In the genomic region with DNA sequence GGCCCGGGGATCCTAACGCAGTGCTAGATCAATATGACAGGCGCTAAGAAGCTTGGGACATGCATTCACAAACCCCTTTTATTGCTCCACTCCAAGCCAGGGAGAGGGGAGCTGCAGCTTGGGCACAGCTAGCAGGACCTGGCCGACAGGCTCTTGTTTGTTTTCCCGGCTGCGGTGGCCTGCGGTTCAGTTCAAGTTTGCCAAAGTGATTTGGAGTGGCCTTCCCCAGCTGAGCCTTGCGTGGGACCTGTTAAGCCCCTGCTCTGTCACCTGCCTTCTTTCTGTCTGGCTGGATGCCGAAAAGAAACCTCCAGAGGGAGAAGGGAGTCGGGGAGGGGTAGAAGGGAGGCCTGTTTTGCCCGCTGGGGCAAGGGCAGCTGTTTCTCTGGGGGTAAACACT, we compare ENCODE assay signal across 16 cellular contexts.
A peak's percentile ranks its signal among the peaks of the same experiment; 100 is the strongest.
DNase-seq lines count a peak whose midpoint lies in the region; ATAC-seq, FAIRE-seq and TF ChIP-seq lines count a peak whose summit lies in the region.
"Had no signal": no experiment of that assay in that cellular context is flagged by ENCODE, and none has a peak within 500 bp of the region (broad histone marks: within the 10 kb centered on the region; RNA-seq: fewer than 3 reads in every experiment).

No MANE protein-coding gene starts in this region.

- H3K27ac Mint-ChIP-seq in WTC11 (peak overlapping the region; percentile 80; the same call in 1 of the 2 replicates), nephron progenitor cell (peak overlapping the region; percentile 39)

- H3K27me3 Mint-ChIP-seq in WTC11 (ENCODE audit: low read depth) = no peaks in the 10 kb centered on the region
- peaks cover 8% of the 10 kb centered on the region for H3K27me3 Mint-ChIP-seq in nephron progenitor cell (ENCODE audit: low read depth, poor library complexity)

- H3K9me3 Mint-ChIP-seq in WTC11 (no peaks in the 10 kb centered on the region), nephron progenitor cell (no peaks in the 10 kb centered on the region)

- DNase-seq in DMS79 (lab: John Stamatoyannopoulos, UW) (peak; percentile 99), NCI-H1417 (lab: John Stamatoyannopoulos, UW) (peak; percentile 48 to 84 (median 81)), WTC11 (ENCODE audit: low spot score) (no peak), nephron progenitor cell (peak; percentile 25), D721Med (ENCODE audit: insufficient read length, low spot score) (no peak)
- DNase-seq in activated effector memory CD4-positive, alpha-beta T cell treated with anti-CD3 and anti-CD28 coated beads, Interleukin-2, amount 50 U/mL, for 16 hours = no peak
- DNase-seq: activated CD4-positive, alpha-beta T cell treated with anti-CD3 and anti-CD28 coated beads for 4 hours; activated gamma-delta T cell; amygdala; Calu3; foreskin keratinocyte; left colon had no signal

- H3K4me3 Mint-ChIP-seq in WTC11 = no peak overlapping the region
- peak overlapping the region; percentile 32 for H3K4me3 Mint-ChIP-seq in nephron progenitor cell

- H3K36me3 Mint-ChIP-seq in WTC11 (no peaks in the 10 kb centered on the region; the same call in 1 of the 2 replicates), nephron progenitor cell (ENCODE audit: low read depth) (peaks cover 5% of the 10 kb centered on the region)

- ATAC-seq in WTC11 (no peak), GM18873 (IDR thresholded peaks at IDR 0.05; ENCODE audit: low FRiP score, unreplicated experiment) (no peak), GM21737 (IDR thresholded peaks at IDR 0.05; ENCODE audit: unreplicated experiment) (no peak)
- ATAC-seq: foreskin keratinocyte, left colon had no signal

- no peak for TF ChIP-seq CTCF in WTC11 (IDR thresholded peaks at IDR 0.05)
- TF ChIP-seq CTCF in nephron progenitor cell (IDR thresholded peaks at IDR 0.05) = no peak
- TF ChIP-seq CTCF in D721Med (IDR thresholded peaks at IDR 0.05; ENCODE audit: insufficient read depth, missing control alignments) = no peak

- CTCF ChIA-PET in WTC11 (lab: Charles Lee) = interaction anchor here (0.7 to 1.1 kb wide), 2 partner anchors 55 to 192 kb away, joined by 4 read pairs; no protein-coding TSS in a partner anchor

- POLR2A ChIA-PET in WTC11 (lab: Charles Lee) = no interaction called here

- no peak for FAIRE-seq in D721Med (lab: Jason Lieb, UNC)
- FAIRE-seq: GM12892, HTR-8/SVneo had no signal

- H3K4me1 Mint-ChIP-seq in WTC11 (peaks cover 56% of the 10 kb centered on the region), nephron progenitor cell (peaks cover 89% of the 10 kb centered on the region)

TF ChIP-seq in WTC11, 78 proteins besides CTCF, POLR2A, EP300 and RAD21:
- TF ChIP-seq, protein P1, sequence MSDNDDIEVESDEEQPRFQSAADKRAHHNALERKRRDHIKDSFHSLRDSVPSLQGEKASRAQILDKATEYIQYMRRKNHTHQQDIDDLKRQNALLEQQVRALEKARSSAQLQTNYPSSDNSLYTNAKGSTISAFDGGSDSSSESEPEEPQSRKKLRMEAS (CRISPR knock-in tag; IDR thresholded peaks at IDR 0.05) = no peak
- TF ChIP-seq, protein P2, sequence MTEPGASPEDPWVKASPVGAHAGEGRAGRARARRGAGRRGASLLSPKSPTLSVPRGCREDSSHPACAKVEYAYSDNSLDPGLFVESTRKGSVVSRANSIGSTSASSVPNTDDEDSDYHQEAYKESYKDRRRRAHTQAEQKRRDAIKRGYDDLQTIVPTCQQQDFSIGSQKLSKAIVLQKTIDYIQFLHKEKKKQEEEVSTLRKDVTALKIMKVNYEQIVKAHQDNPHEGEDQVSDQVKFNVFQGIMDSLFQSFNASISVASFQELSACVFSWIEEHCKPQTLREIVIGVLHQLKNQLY (CRISPR knock-in tag; IDR thresholded peaks at IDR 0.05) = no peak
- no peak for TF ChIP-seq CREM (CRISPR knock-in tag; IDR thresholded peaks at IDR 0.05)
- TF ChIP-seq, protein P3, sequence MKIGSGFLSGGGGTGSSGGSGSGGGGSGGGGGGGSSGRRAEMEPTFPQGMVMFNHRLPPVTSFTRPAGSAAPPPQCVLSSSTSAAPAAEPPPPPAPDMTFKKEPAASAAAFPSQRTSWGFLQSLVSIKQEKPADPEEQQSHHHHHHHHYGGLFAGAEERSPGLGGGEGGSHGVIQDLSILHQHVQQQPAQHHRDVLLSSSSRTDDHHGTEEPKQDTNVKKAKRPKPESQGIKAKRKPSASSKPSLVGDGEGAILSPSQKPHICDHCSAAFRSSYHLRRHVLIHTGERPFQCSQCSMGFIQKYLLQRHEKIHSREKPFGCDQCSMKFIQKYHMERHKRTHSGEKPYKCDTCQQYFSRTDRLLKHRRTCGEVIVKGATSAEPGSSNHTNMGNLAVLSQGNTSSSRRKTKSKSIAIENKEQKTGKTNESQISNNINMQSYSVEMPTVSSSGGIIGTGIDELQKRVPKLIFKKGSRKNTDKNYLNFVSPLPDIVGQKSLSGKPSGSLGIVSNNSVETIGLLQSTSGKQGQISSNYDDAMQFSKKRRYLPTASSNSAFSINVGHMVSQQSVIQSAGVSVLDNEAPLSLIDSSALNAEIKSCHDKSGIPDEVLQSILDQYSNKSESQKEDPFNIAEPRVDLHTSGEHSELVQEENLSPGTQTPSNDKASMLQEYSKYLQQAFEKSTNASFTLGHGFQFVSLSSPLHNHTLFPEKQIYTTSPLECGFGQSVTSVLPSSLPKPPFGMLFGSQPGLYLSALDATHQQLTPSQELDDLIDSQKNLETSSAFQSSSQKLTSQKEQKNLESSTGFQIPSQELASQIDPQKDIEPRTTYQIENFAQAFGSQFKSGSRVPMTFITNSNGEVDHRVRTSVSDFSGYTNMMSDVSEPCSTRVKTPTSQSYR (CRISPR knock-in tag; IDR thresholded peaks at IDR 0.05) = no peak
- TF ChIP-seq NFYB (CRISPR knock-in tag; conservative IDR thresholded peaks at IDR 0.05; ENCODE audit: low read depth) = no peak
- no peak for TF ChIP-seq CBFB (CRISPR knock-in tag; IDR thresholded peaks at IDR 0.05; ENCODE audit: low read depth)
- TF ChIP-seq RORB (CRISPR knock-in tag; IDR thresholded peaks at IDR 0.05) = no peak
- no peak for TF ChIP-seq KAT7 (CRISPR knock-in tag; IDR thresholded peaks at IDR 0.05; ENCODE audit: borderline replicate concordance)
- no peak for TF ChIP-seq RELA (CRISPR knock-in tag; IDR thresholded peaks at IDR 0.05; ENCODE audit: borderline replicate concordance)
- TF ChIP-seq GABPB1 (CRISPR knock-in tag; IDR thresholded peaks at IDR 0.05) = no peak

Comparison
In these comparisons a context has a peak if more than half of its experiments do, and no peak if none do; other contexts are left out.
1. DNase-seq: peak in DMS79 (single experiment), NCI-H1417 (3 of 3) and nephron progenitor cell (single experiment); none in WTC11 (single experiment), activated effector memory CD4-positive, alpha-beta T cell treated with anti-CD3 and anti-CD28 coated beads, Interleukin-2, amount 50 U/mL, for 16 hours (single experiment) and D721Med (single experiment).